Comparison of ENCODE assay signal across 22 cellular contexts in the genomic region with DNA sequence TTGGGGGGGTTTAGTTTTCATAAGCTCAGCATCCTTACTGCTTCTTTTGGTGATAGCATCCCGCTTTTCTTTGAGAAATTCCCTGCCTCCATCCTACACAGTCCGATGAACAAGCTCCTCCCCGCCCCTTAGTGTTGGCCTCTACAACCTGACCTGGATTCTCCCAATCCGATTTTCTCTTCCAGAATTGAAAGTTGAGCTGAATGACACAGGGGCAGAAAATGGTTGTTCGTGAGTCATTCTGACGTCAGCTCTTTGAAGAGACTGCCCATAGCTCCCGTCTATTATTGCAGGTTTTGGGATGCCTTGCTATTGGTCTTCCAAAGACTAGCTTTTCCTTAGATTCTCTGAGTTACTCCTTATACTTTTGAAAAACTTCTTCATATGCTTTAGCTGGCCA.
DNase-seq lines count a peak whose midpoint lies in the region; ATAC-seq and TF ChIP-seq lines count a peak whose summit lies in the region.
"Had no signal": no experiment of that assay in that cellular context is flagged by ENCODE, and none has a peak within 500 bp of the region (broad histone marks: within the 10 kb centered on the region; RNA-seq: fewer than 3 reads in every experiment).

No MANE protein-coding gene starts in this region.

- no peak overlapping the region for H3K9ac ChIP-seq in fibroblast of lung (ENCODE audit: insufficient read depth, low read length)
- no peak overlapping the region for H3K9ac ChIP-seq in skeletal muscle satellite cell (ENCODE audit: low read depth, low read length)

- H3K4me2 ChIP-seq in fibroblast of lung (ENCODE audit: extremely low read depth, insufficient read depth, low read length) (no peak overlapping the region), skeletal muscle satellite cell (ENCODE audit: low read length) (peak overlapping the region; percentile 22)

- H3K27ac ChIP-seq in RWPE2 (ENCODE audit: poor library complexity, severe bottlenecking) (no peak overlapping the region), fibroblast of lung (ENCODE audit: insufficient read depth, low read length) (no peak overlapping the region)
- H3K27ac ChIP-seq: esophagus muscularis mucosa had no signal

- H3K36me3 ChIP-seq in RWPE2 (ENCODE audit: low read depth) (no peaks in the 10 kb centered on the region), fibroblast of lung (ENCODE audit: control insufficient read depth, insufficient read depth, low read length) (no peaks in the 10 kb centered on the region), skeletal muscle satellite cell (ENCODE audit: insufficient read depth, low read length) (no peaks in the 10 kb centered on the region)
- H3K36me3 ChIP-seq: BE2C had no signal

- POLR2A ChIA-PET in HEK293T (lab: Yijun Ruan, JAX) = no interaction called here

- peak; percentile 38 for DNase-seq in HFFc6
- DNase-seq in RWPE2 (ENCODE audit: low spot score) = no peak
- DNase-seq in fibroblast of lung (ENCODE audit: low read depth in 2 of 2) = peak; percentile 66 to 73
- DNase-seq in amygdala (lab: John Stamatoyannopoulos, UW) = no peak
- DNase-seq in D341Med (ENCODE audit: low spot score) = no peak
- DNase-seq in HEK293T (ENCODE audit: extremely low spot score) = no peak
- DNase-seq: activated B cell treated with CpG ODN at 0.5 μM for 24 hours; activated naive CD8-positive, alpha-beta T cell treated with anti-CD3 and anti-CD28 coated beads, Interleukin-2, amount 10 ng/mL, durations not matched to agents 7 days and 5 days; BE2C; Caco-2; caudate nucleus; NCI-H2029; posterior cingulate gyrus; Right ventricle myocardium superior; stimulated activated CD8-positive, alpha-beta memory T cell treated with anti-CD3 and anti-CD28 coated beads, Interleukin-4, amount 100 ng/mL, for 48 hours had no signal

- H3K4me3 ChIP-seq in RWPE2 (ENCODE audit: severe bottlenecking) (no peak overlapping the region), fibroblast of lung (replicated peaks in 1 of 4; ENCODE audit: control extremely low read depth in 1 of 4, insufficient read depth in 1 of 4, low read depth in 3 of 4, low read length in 4 of 4) (no peak overlapping the region), skeletal muscle satellite cell (ENCODE audit: low read length) (no peak overlapping the region)
- H3K4me3 ChIP-seq: esophagus muscularis mucosa, lung, skin epidermis had no signal

- no peaks in the 10 kb centered on the region for H3K79me2 ChIP-seq in fibroblast of lung (ENCODE audit: control insufficient read depth, insufficient read depth, low read length)

- peak overlapping the region; percentile 33; the same call in 1 of the 2 replicates for H3K4me3 Mint-ChIP-seq in HFFc6
- H3K4me3 Mint-ChIP-seq: activated B cell treated with CpG ODN at 0.5 μM for 24 hours; activated naive CD8-positive, alpha-beta T cell treated with anti-CD3 and anti-CD28 coated beads, Interleukin-2, amount 10 ng/mL, durations not matched to agents 7 days and 5 days; natural killer cell treated with Interleukin-12 subunit alpha and Interleukin-12 subunit beta and Interleukin-15 and Interleukin-18, amount 100 ng/mL, for 72 hours; T-helper 1 cell treated with Interleukin-12 subunit alpha and Interleukin-12 subunit beta and Interleukin-4 antibody, amounts not matched to agents 30 μg/mL and 1 μg/mL, for 36 hours had no signal

- peak overlapping the region; percentile 56 for H3K27ac Mint-ChIP-seq in HFFc6
- H3K27ac Mint-ChIP-seq: activated B cell treated with CpG ODN at 0.5 μM for 24 hours; activated naive CD8-positive, alpha-beta T cell treated with anti-CD3 and anti-CD28 coated beads, Interleukin-2, amount 10 ng/mL, durations not matched to agents 7 days and 5 days; natural killer cell treated with Interleukin-12 subunit alpha and Interleukin-12 subunit beta and Interleukin-15 and Interleukin-18, amount 100 ng/mL, for 72 hours; T-helper 1 cell treated with Interleukin-12 subunit alpha and Interleukin-12 subunit beta and Interleukin-4 antibody, amounts not matched to agents 30 μg/mL and 1 μg/mL, for 36 hours had no signal

- H3K9me3 Mint-ChIP-seq in HFFc6 = peaks cover 5% of the 10 kb centered on the region

- peaks cover 10% of the 10 kb centered on the region for H3K4me1 Mint-ChIP-seq in HFFc6 (ENCODE audit: low read depth)
- H3K4me1 Mint-ChIP-seq: activated B cell treated with CpG ODN at 0.5 μM for 24 hours had no signal

- peak; percentile 71; the same call in 1 of the 3 replicates for ATAC-seq in RWPE2 (ENCODE audit: low read depth)
- no peak for ATAC-seq in GM18505 (IDR thresholded peaks at IDR 0.05; ENCODE audit: unreplicated experiment)
- ATAC-seq: natural killer cell treated with Interleukin-12 subunit alpha and Interleukin-12 subunit beta and Interleukin-15 and Interleukin-18, amount 100 ng/mL, for 72 hours had no signal

- no peak overlapping the region for H2AFZ ChIP-seq in fibroblast of lung (ENCODE audit: low read length)

- peaks cover 2% of the 10 kb centered on the region; the same call in 1 of the 2 replicates for H3K27me3 Mint-ChIP-seq in HFFc6 (ENCODE audit: insufficient read depth)
- H3K27me3 Mint-ChIP-seq: activated B cell treated with CpG ODN at 0.5 μM for 24 hours; activated naive CD8-positive, alpha-beta T cell treated with anti-CD3 and anti-CD28 coated beads, Interleukin-2, amount 10 ng/mL, durations not matched to agents 7 days and 5 days; natural killer cell treated with Interleukin-12 subunit alpha and Interleukin-12 subunit beta and Interleukin-15 and Interleukin-18, amount 100 ng/mL, for 72 hours had no signal

- H3K27me3 ChIP-seq in RWPE2 (ENCODE audit: insufficient read depth, poor library complexity, severe bottlenecking) (no peaks in the 10 kb centered on the region), fibroblast of lung (ENCODE audit: control insufficient read depth, insufficient read depth, low read length) (no peaks in the 10 kb centered on the region), skeletal muscle satellite cell (ENCODE audit: control insufficient read depth, insufficient read depth, low read length) (no peaks in the 10 kb centered on the region)
- H3K27me3 ChIP-seq: BE2C, esophagus muscularis mucosa had no signal

- no peaks in the 10 kb centered on the region for H4K20me1 ChIP-seq in fibroblast of lung (ENCODE audit: control insufficient read depth, extremely low read depth, insufficient read depth, low read length)

- CTCF ChIA-PET in HEK293T (lab: Yijun Ruan, JAX) = no interaction called here

- peaks cover 27% of the 10 kb centered on the region for H3K36me3 Mint-ChIP-seq in HFFc6 (ENCODE audit: low read depth)

- H3K9me3 ChIP-seq in RWPE2 (ENCODE audit: severe bottlenecking) = no peaks in the 10 kb centered on the region
- H3K9me3 ChIP-seq in fibroblast of lung (ENCODE audit: control insufficient read depth, insufficient read depth, low read depth, low read length) = no peaks in the 10 kb centered on the region
- no peaks in the 10 kb centered on the region for H3K9me3 ChIP-seq in skeletal muscle satellite cell (replicated peaks; ENCODE audit: low read length)
- H3K9me3 ChIP-seq: BE2C had no signal

- H3K4me1 ChIP-seq in RWPE2 (ENCODE audit: insufficient read depth, poor library complexity, severe bottlenecking) = peaks cover 3% of the 10 kb centered on the region
- H3K4me1 ChIP-seq in fibroblast of lung (ENCODE audit: control insufficient read depth, extremely low read depth, insufficient read depth, low read length) = no peaks in the 10 kb centered on the region
- peaks cover 5% of the 10 kb centered on the region for H3K4me1 ChIP-seq in skeletal muscle satellite cell (ENCODE audit: control insufficient read depth, insufficient read depth, low read length)
- H3K4me1 ChIP-seq: BE2C, Caco-2, esophagus muscularis mucosa had no signal

- TF ChIP-seq CTCF in HFFc6 (IDR thresholded peaks at IDR 0.05) (no peak), RWPE2 (IDR thresholded peaks at IDR 0.05; ENCODE audit: poor library complexity, severe bottlenecking) (no peak), fibroblast of lung (conservative IDR thresholded peaks at IDR 0.05 in 1 of 2, IDR thresholded peaks at IDR 0.05 in 1 of 2; ENCODE audit: low read depth in 1 of 2, low read length in 2 of 2) (no peak)

- TF ChIP-seq POLR2A in GM18505 (IDR thresholded peaks at IDR 0.05; ENCODE audit: borderline replicate concordance, extremely low read depth, insufficient read depth, insufficient read length) = no peak

TF ChIP-seq in HEK293T, 16 proteins besides CTCF, POLR2A, EP300 and RAD21:
- TF ChIP-seq CTBP1 (IDR thresholded peaks at IDR 0.05; ENCODE audit: borderline replicate concordance) (no peak), LEF1 (IDR thresholded peaks at IDR 0.05; ENCODE audit: borderline replicate concordance) (no peak)

Comparison
In these comparisons a context has a peak if more than half of its experiments do, and no peak if none do; other contexts are left out.
1. DNase-seq: peak in HFFc6 (single experiment) and fibroblast of lung (2 of 2); none in RWPE2 (single experiment), amygdala (0 of 56), D341Med (single experiment) and HEK293T (single experiment).